ENCODE assay signal across 10 cellular contexts in the genomic region with DNA sequence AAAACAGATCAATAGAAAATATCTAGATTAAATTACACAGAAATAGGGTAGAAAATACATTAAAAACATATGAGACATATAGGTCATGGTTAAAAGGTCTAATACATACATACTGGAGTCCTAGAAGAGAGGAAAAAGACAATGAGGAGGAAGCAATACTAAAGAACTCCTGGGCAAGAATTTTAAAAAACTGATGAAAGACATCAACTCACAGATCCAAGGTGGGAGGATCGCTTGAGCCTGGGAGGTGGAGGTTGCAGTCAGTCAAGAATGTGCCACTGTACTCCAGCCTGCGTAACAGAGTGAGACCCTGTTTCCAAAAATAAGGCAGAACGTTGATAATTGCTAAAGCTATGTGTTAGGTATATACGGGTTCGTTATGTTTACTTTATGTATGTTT. TPM values are rescaled to one million over a fixed set of nuclear protein-coding genes. Genes with fewer than 3 reads are reported as not detected.
"Had no signal": no experiment of that assay in that cellular context is flagged by ENCODE, and none has a peak within 500 bp of the region (broad histone marks: within the 10 kb centered on the region; RNA-seq: fewer than 3 reads in every experiment).

No MANE protein-coding gene starts in this region.

- H3K27ac ChIP-seq: HL-60, KMS-11 had no signal

- FAIRE-seq: HepG2, HTR-8/SVneo had no signal

- H3K4me2 ChIP-seq: KMS-11 had no signal

- ATAC-seq: HepG2 had no signal

- DNase-seq: IMR-90, KBM-7, KG1 had no signal

- H3K9ac ChIP-seq: KMS-11 had no signal

RNA-seq across cellular contexts. Expression of gene KASH5, which starts 5.4 kb away (rescaled TPM):
- total RNA-seq: HepG2, HT-29, HT1080, IMR-90 had no signal
- polyA plus RNA-seq: HepG2, IgD-negative memory B cell, IMR-90 had no signal

RNA-seq across cellular contexts. Expression of gene DKKL1, which starts 19.0 kb away (rescaled TPM):
- total RNA-seq: HT1080, IMR-90 had no signal

RNA-seq across cellular contexts. Expression of gene PTH2, which starts 40.6 kb away (rescaled TPM):
- total RNA-seq: HepG2, HT-29, HT1080, IMR-90 had no signal
- polyA plus RNA-seq: HepG2, IgD-negative memory B cell, IMR-90 had no signal

RNA-seq across cellular contexts. Expression of gene GFY, which starts 42.5 kb away (rescaled TPM):
- total RNA-seq: HepG2, HT-29, HT1080, IMR-90 had no signal
- polyA plus RNA-seq: HepG2, IgD-negative memory B cell, IMR-90 had no signal
